Comparison of ENCODE assay signal across 16 cellular contexts in the genomic region with DNA sequence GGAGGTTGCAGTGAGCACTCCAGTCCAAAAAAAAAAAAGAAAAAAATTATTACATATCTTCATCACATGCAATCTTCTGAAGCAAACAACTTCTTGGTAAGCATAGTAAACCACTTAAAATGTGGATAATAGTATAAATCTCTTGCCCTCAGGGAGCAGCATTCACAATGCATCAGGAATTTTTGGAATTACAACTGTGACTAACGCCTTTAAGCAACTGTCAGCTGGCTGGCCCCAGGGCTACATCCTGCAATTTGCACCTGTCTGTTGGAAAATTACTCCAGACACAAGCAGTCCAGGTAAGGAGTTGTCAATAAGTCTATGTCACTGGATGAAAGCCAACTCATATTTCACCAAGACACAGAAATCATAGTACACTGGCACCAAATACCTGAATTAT. TPM values are rescaled to one million over a fixed set of nuclear protein-coding genes. Genes with fewer than 3 reads are reported as not detected.
A peak's percentile ranks its signal among the peaks of the same experiment; 100 is the strongest.
DNase-seq lines count a peak whose midpoint lies in the region; ATAC-seq, FAIRE-seq and TF ChIP-seq lines count a peak whose summit lies in the region.
"Had no signal": no experiment of that assay in that cellular context is flagged by ENCODE, and none has a peak within 500 bp of the region (broad histone marks: within the 10 kb centered on the region; RNA-seq: fewer than 3 reads in every experiment).

No MANE protein-coding gene starts in this region.

- POLR2A ChIA-PET in MCF 10A (lab: Yijun Ruan, JAX) (interaction anchor here (0.7 to 4.9 kb wide), 6 partner anchors 10 to 222 kb away, joined by 3 to 69 read pairs (median 4); a partner anchor contains a TSS), WTC11 (lab: Charles Lee) (interaction anchor here (1.3 to 6.5 kb wide), 7 partner anchors 10 to 66 kb away, joined by 4 to 81 read pairs (median 13); a partner anchor contains a TSS)

- no peak for TF ChIP-seq CTCF in MCF 10A (IDR thresholded peaks at IDR 0.05; ENCODE audit: unreplicated experiment)
- no peak for TF ChIP-seq CTCF in breast epithelium (IDR thresholded peaks at IDR 0.05)
- no peak for TF ChIP-seq CTCF in WTC11 (IDR thresholded peaks at IDR 0.05)
- TF ChIP-seq CTCF in keratinocyte (optimal IDR thresholded peaks at IDR 0.05 in 1 of 3, IDR thresholded peaks at IDR 0.05 in 1 of 3, conservative IDR thresholded peaks at IDR 0.05 in 1 of 3; ENCODE audit: extremely low read depth in 1 of 3, insufficient read depth in 2 of 3, low read length in 3 of 3), result no peak
- TF ChIP-seq CTCF in upper lobe of left lung (IDR thresholded peaks at IDR 0.05), result no peak
- no peak for TF ChIP-seq CTCF in lower leg skin (IDR thresholded peaks at IDR 0.05)

- no peaks in the 10 kb centered on the region for H4K20me1 ChIP-seq in keratinocyte (ENCODE audit: control insufficient read depth, extremely low read depth, insufficient read depth, low read length)

- no peaks in the 10 kb centered on the region for H3K36me3 ChIP-seq in breast epithelium
- H3K36me3 ChIP-seq in keratinocyte (ENCODE audit: control insufficient read depth in 2 of 2, extremely low read depth in 1 of 2, insufficient read depth in 2 of 2, low read length in 2 of 2), result no peaks in the 10 kb centered on the region
- H3K36me3 ChIP-seq in upper lobe of left lung, result no peaks in the 10 kb centered on the region
- H3K36me3 ChIP-seq: heart right ventricle, neutrophil, thoracic aorta had no signal

- CTCF ChIA-PET in MCF 10A (lab: Yijun Ruan, JAX), result interaction anchor here (1.0 to 8.2 kb wide), 4 partner anchors 14 to 81 kb away, joined by 3 to 186 read pairs (median 53); a partner anchor contains a TSS
- CTCF ChIA-PET in WTC11 (lab: Charles Lee), result interaction anchor here (1.3 to 7.8 kb wide), 13 partner anchors 7 to 250 kb away, joined by 3 to 280 read pairs (median 19); a partner anchor contains a TSS

- no peak for FAIRE-seq in keratinocyte (lab: Jason Lieb, UNC)
- FAIRE-seq: endothelial cell of umbilical vein had no signal

- no peaks in the 10 kb centered on the region for H3K9me1 ChIP-seq in keratinocyte (ENCODE audit: control insufficient read depth, extremely low read depth, insufficient read depth, low read length)

- TF ChIP-seq POLR2A in breast epithelium (IDR thresholded peaks at IDR 0.05), result no peak
- TF ChIP-seq POLR2A in upper lobe of left lung (IDR thresholded peaks at IDR 0.05), result no peak
- TF ChIP-seq POLR2A in lower leg skin (IDR thresholded peaks at IDR 0.05), result no peak
- TF ChIP-seq POLR2A in erythroblast (IDR thresholded peaks at IDR 0.05; ENCODE audit: low read length), result no peak

- WGBS in upper lobe of left lung, 2 donors, result 88 to 91% methylated on average over 1 of the region's 1 CpG
- 73 to 79% methylated on average over 1 of the region's 1 CpG for WGBS in lower leg skin, 2 donors

- H3K27me3 Mint-ChIP-seq in MCF 10A (ENCODE audit: insufficient read depth, unreplicated experiment) (no peaks in the 10 kb centered on the region), WTC11 (ENCODE audit: low read depth) (peaks cover 6% of the 10 kb centered on the region)

- H3K4me1 ChIP-seq in breast epithelium, result peaks cover 0 to 5% of the 10 kb centered on the region in 2 donors
- peaks cover 25% of the 10 kb centered on the region for H3K4me1 ChIP-seq in keratinocyte (ENCODE audit: control insufficient read depth, extremely low read depth, insufficient read depth, low read length)
- peaks cover 38 to 67% (median 53%) of the 10 kb centered on the region in 4 donors for H3K4me1 ChIP-seq in upper lobe of left lung

- H3K27ac Mint-ChIP-seq in MCF 10A (ENCODE audit: low read depth, unreplicated experiment), result no peak overlapping the region
- H3K27ac Mint-ChIP-seq in WTC11, result no peak overlapping the region
- H3K27ac Mint-ChIP-seq: activated naive CD4-positive, alpha-beta T cell treated with anti-CD3 and anti-CD28 coated beads, Interleukin-2, amount 10 ng/mL, durations not matched to agents 7 days and 5 days had no signal

- peak overlapping the region; percentile 35 for H3K4me2 ChIP-seq in keratinocyte (ENCODE audit: control insufficient read depth, extremely low read depth, insufficient read depth, low read depth, low read length)

- H3K79me2 ChIP-seq in keratinocyte (ENCODE audit: control insufficient read depth, insufficient read depth, low read length), result no peaks in the 10 kb centered on the region

- TF ChIP-seq EP300 in upper lobe of left lung (IDR thresholded peaks at IDR 0.05), result no peak

- no peak overlapping the region for H3K9ac ChIP-seq in keratinocyte (ENCODE audit: control insufficient read depth, extremely low read depth, insufficient read depth, low read length)

- intact Hi-C loops in MCF 10A (cut with micrococcal nuclease) (loop anchor here (5.0 to 10.0 kb wide), 3 partner anchors 47 to 237 kb away; a partner anchor contains a TSS), breast epithelium (cut with DNase I; ENCODE audit: low total_unique reads) (no loop called here), lower leg skin (cut with DNase I; ENCODE audit: low total_unique reads) (no loop called here)

- peak overlapping the region in 1 of 2 donors; percentile 39 for H3K27ac ChIP-seq in breast epithelium
- H3K27ac ChIP-seq in keratinocyte (ENCODE audit: control insufficient read depth, insufficient read depth, low read length), result no peak overlapping the region
- H3K27ac ChIP-seq in upper lobe of left lung, result peak overlapping the region in 3 of 4 donors; percentile 4 to 91 (median 85)

- ATAC-seq in WTC11 (no peak), upper lobe of left lung (ENCODE audit: low FRiP score in 2 of 2) (no peak)

- H3K4me1 Mint-ChIP-seq in MCF 10A (ENCODE audit: insufficient read depth, unreplicated experiment) (peaks cover 19% of the 10 kb centered on the region), WTC11 (peaks cover 52% of the 10 kb centered on the region)
- H3K4me1 Mint-ChIP-seq: central memory CD8-positive, alpha-beta T cell had no signal

- H3K27me3 ChIP-seq in breast epithelium, result no peaks in the 10 kb centered on the region
- no peaks in the 10 kb centered on the region for H3K27me3 ChIP-seq in keratinocyte (ENCODE audit: control insufficient read depth, extremely low read depth, insufficient read depth, low read length)
- no peaks in the 10 kb centered on the region for H3K27me3 ChIP-seq in upper lobe of left lung
- H3K27me3 ChIP-seq: heart right ventricle had no signal

- no peaks in the 10 kb centered on the region for H3K36me3 Mint-ChIP-seq in MCF 10A (ENCODE audit: insufficient read depth, unreplicated experiment)
- H3K36me3 Mint-ChIP-seq in WTC11, result no peaks in the 10 kb centered on the region
- H3K36me3 Mint-ChIP-seq: activated naive CD4-positive, alpha-beta T cell treated with anti-CD3 and anti-CD28 coated beads, Interleukin-2, amount 10 ng/mL, durations not matched to agents 7 days and 5 days had no signal

- H3K4me3 Mint-ChIP-seq in MCF 10A (ENCODE audit: unreplicated experiment) (no peak overlapping the region), WTC11 (peak overlapping the region; percentile 77; the same call in 1 of the 2 replicates)
- H3K4me3 Mint-ChIP-seq: activated naive CD4-positive, alpha-beta T cell treated with anti-CD3 and anti-CD28 coated beads, Interleukin-2, amount 10 ng/mL, durations not matched to agents 7 days and 5 days had no signal

- H3K4me3 ChIP-seq in breast epithelium (no peak overlapping the region), keratinocyte (ENCODE audit: control insufficient read depth in 2 of 3, extremely low read depth in 1 of 3, insufficient read depth in 2 of 3, low read depth in 1 of 3, low read length in 3 of 3) (no peak overlapping the region), upper lobe of left lung (no peak overlapping the region), lower leg skin (ENCODE audit: low read depth, poor library complexity, severe bottlenecking) (no peak overlapping the region)
- H3K4me3 ChIP-seq: heart right ventricle, thoracic aorta had no signal

- peak; percentile 49 for DNase-seq in MCF 10A (ENCODE audit: unreplicated experiment)
- DNase-seq in breast epithelium (ENCODE audit: low spot score in 2 of 2), result no peak
- no peak for DNase-seq in WTC11 (ENCODE audit: low spot score)
- DNase-seq in keratinocyte (ENCODE audit: low read depth, low spot score), result no peak
- no peak for DNase-seq in upper lobe of left lung
- DNase-seq in mesenteric fat pad (ENCODE audit: low spot score), result no peak
- DNase-seq in lower leg skin (ENCODE audit: low spot score in 2 of 2), result no peak
- DNase-seq in erythroblast (lab: John Stamatoyannopoulos, UW), result no peak
- DNase-seq: activated naive CD4-positive, alpha-beta T cell treated with anti-CD3 and anti-CD28 coated beads, Interleukin-2, amount 10 ng/mL, durations not matched to agents 7 days and 5 days; heart right ventricle; left ventricle myocardium superior; NCI-H1930 had no signal

- no peaks in the 10 kb centered on the region for H3K9me3 Mint-ChIP-seq in MCF 10A (ENCODE audit: unreplicated experiment)
- no peaks in the 10 kb centered on the region for H3K9me3 Mint-ChIP-seq in WTC11
- H3K9me3 Mint-ChIP-seq: activated naive CD4-positive, alpha-beta T cell treated with anti-CD3 and anti-CD28 coated beads, Interleukin-2, amount 10 ng/mL, durations not matched to agents 7 days and 5 days; central memory CD8-positive, alpha-beta T cell had no signal

- dilution Hi-C loops in keratinocyte (cut with MboI; ENCODE audit: extremely low pct_ligation_motif_present, low sequenced_read_pairs), result no loop called here

- H2AFZ ChIP-seq in keratinocyte (ENCODE audit: control insufficient read depth, low read length), result no peak overlapping the region

- BruUV-seq in MCF 10A (replicated peaks; lab: Mats Ljungman, UMichigan), result no TSS peak

- no peaks in the 10 kb centered on the region for H3K9me3 ChIP-seq in breast epithelium
- H3K9me3 ChIP-seq in keratinocyte (ENCODE audit: control insufficient read depth, low read depth, low read length), result no peaks in the 10 kb centered on the region
- no peaks in the 10 kb centered on the region for H3K9me3 ChIP-seq in upper lobe of left lung
- H3K9me3 ChIP-seq: heart right ventricle, neutrophil, thoracic aorta had no signal

RNA-seq across cellular contexts. Expression of a gene that starts 5.5 kb away (rescaled TPM):
- total RNA-seq in MCF 10A (2022), result 0.61 and 0.98 TPM in 2 replicates
- total RNA-seq in breast epithelium, result 10 to 100 TPM; 17.4 to 46.4 (median 27.2) TPM
- total RNA-seq in WTC11 (2021), result 3.0 to 4.3 TPM (median 4.2 TPM) in 3 replicates
- polyA plus RNA-seq in keratinocyte, result 0.20 to 0.65 TPM (median 0.33 TPM) in 3 replicates
- not detected for polyA plus RNA-seq in keratinocyte (2011; ENCODE audit: low read depth)
- 0.13 and 0.22 TPM in 2 replicates for polyA plus RNA-seq in keratinocyte (2011; cell fraction: cytosol; rRNA removed)
- polyA plus RNA-seq in keratinocyte (2011; cell fraction: nucleus; rRNA removed), result 0.73 and 0.95 TPM in 2 replicates
- polyA plus RNA-seq in keratinocyte (2012; ENCODE audit: low replicate concordance), result 0.30 and 0.34 TPM in 2 replicates
- 0.29 to 0.36 TPM in 2 of 3 replicates, not detected in the other for polyA minus RNA-seq in keratinocyte
- polyA minus RNA-seq in keratinocyte (2011; cell fraction: cytosol; rRNA and poly(A)+ RNA removed), result not detected
- polyA minus RNA-seq in keratinocyte (2011; cell fraction: nucleus; rRNA and poly(A)+ RNA removed), result 0.32 TPM in 1 of 2 replicates, not detected in the other
- 100 to 1,000 TPM in 2 of 6 donors, 10 to 100 TPM in 4; 55.0 to 120 (median 99.1) TPM for total RNA-seq in upper lobe of left lung
- 25.5 TPM for total RNA-seq in mesenteric fat pad
- 10 to 100 TPM in 1 of 4 donors, 1 to 10 TPM in 3; 1.1 to 12.8 (median 6.5) TPM for total RNA-seq in lower leg skin

RNA-seq across cellular contexts. Expression of a gene that starts 9.0 kb away (rescaled TPM):
- 172 and 186 TPM in 2 replicates for total RNA-seq in MCF 10A (2022)
- total RNA-seq in breast epithelium, result 10 to 100 TPM; 22.7 to 39.4 (median 34.7) TPM
- total RNA-seq in WTC11 (2021), result 170 to 200 TPM (median 200 TPM) in 3 replicates
- 56.0 to 104 TPM (median 82.0 TPM) in 3 replicates for polyA plus RNA-seq in keratinocyte
- polyA plus RNA-seq in keratinocyte (2011; ENCODE audit: low read depth), result 181 TPM
- 28.8 and 37.2 TPM in 2 replicates for polyA plus RNA-seq in keratinocyte (2011; cell fraction: cytosol; rRNA removed)
- polyA plus RNA-seq in keratinocyte (2011; cell fraction: nucleus; rRNA removed), result 24.4 and 31.9 TPM in 2 replicates
- 93.4 and 197 TPM in 2 replicates for polyA plus RNA-seq in keratinocyte (2012; ENCODE audit: low replicate concordance)
- polyA minus RNA-seq in keratinocyte, result 8.2 to 15.9 TPM (median 12.9 TPM) in 3 replicates
- 78.5 TPM for polyA minus RNA-seq in keratinocyte (2011; cell fraction: cytosol; rRNA and poly(A)+ RNA removed)
- polyA minus RNA-seq in keratinocyte (2011; cell fraction: nucleus; rRNA and poly(A)+ RNA removed), result 5.8 and 9.2 TPM in 2 replicates
- 10 to 100 TPM in 5 of 6 donors, 1 to 10 TPM in 1; 9.4 to 88.2 (median 34.1) TPM for total RNA-seq in upper lobe of left lung
- total RNA-seq in mesenteric fat pad, result 54.0 TPM
- 100 to 1,000 TPM in 1 of 4 donors, 10 to 100 TPM in 3; 24.8 to 230 (median 41.4) TPM for total RNA-seq in lower leg skin

RNA-seq across cellular contexts. Expression of a gene that starts 15.7 kb away (rescaled TPM):
- total RNA-seq in MCF 10A (2022) (71.5 and 78.6 TPM in 2 replicates), breast epithelium (100 to 1,000 TPM in 2 of 3 donors, 10 to 100 TPM in 1; 84.4 to 361 (median 136) TPM), WTC11 (2021) (81.6 to 94.4 TPM (median 83.9 TPM) in 3 replicates), upper lobe of left lung (100 to 1,000 TPM in 3 of 6 donors, 10 to 100 TPM in 3; 53.4 to 157 (median 104) TPM), mesenteric fat pad (273 TPM), lower leg skin (100 to 1,000 TPM; 135 to 190 (median 151) TPM)
- 185 to 355 TPM (median 246 TPM) in 3 replicates for polyA plus RNA-seq in keratinocyte
- polyA plus RNA-seq in keratinocyte (2011; ENCODE audit: low read depth), result 38.1 TPM
- 52.3 and 79.2 TPM in 2 replicates for polyA plus RNA-seq in keratinocyte (2011; cell fraction: cytosol; rRNA removed)
- polyA plus RNA-seq in keratinocyte (2011; cell fraction: nucleus; rRNA removed), result 794 and 868 TPM in 2 replicates
- 99.7 and 290 TPM in 2 replicates for polyA plus RNA-seq in keratinocyte (2012; ENCODE audit: low replicate concordance)
- polyA minus RNA-seq in keratinocyte, result 235 to 587 TPM (median 267 TPM) in 3 replicates
- 209 TPM for polyA minus RNA-seq in keratinocyte (2011; cell fraction: cytosol; rRNA and poly(A)+ RNA removed)
- polyA minus RNA-seq in keratinocyte (2011; cell fraction: nucleus; rRNA and poly(A)+ RNA removed), result 532 and 668 TPM in 2 replicates

RNA-seq across cellular contexts. Expression of a gene that starts 50.8 kb away (rescaled TPM):
- 71.0 and 83.1 TPM in 2 replicates for total RNA-seq in MCF 10A (2022)
- 10 to 100 TPM; 70.1 to 97.5 (median 82.3) TPM for total RNA-seq in breast epithelium
- 18.4 to 24.0 TPM (median 19.0 TPM) in 3 replicates for total RNA-seq in WTC11 (2021)
- 36.7 to 79.4 TPM (median 62.5 TPM) in 3 replicates for polyA plus RNA-seq in keratinocyte
- polyA plus RNA-seq in keratinocyte (2011; ENCODE audit: low read depth), result 43.9 TPM
- 44.1 and 73.2 TPM in 2 replicates for polyA plus RNA-seq in keratinocyte (2011; cell fraction: cytosol; rRNA removed)
- polyA plus RNA-seq in keratinocyte (2011; cell fraction: nucleus; rRNA removed), result 131 and 159 TPM in 2 replicates
- 95.0 and 106 TPM in 2 replicates for polyA plus RNA-seq in keratinocyte (2012; ENCODE audit: low replicate concordance)
- 110 to 463 TPM (median 142 TPM) in 3 replicates for polyA minus RNA-seq in keratinocyte
- polyA minus RNA-seq in keratinocyte (2011; cell fraction: cytosol; rRNA and poly(A)+ RNA removed), result 143 TPM
- polyA minus RNA-seq in keratinocyte (2011; cell fraction: nucleus; rRNA and poly(A)+ RNA removed), result 194 and 209 TPM in 2 replicates
- total RNA-seq in upper lobe of left lung, result 100 to 1,000 TPM in 5 of 6 donors, 10 to 100 TPM in 1; 90.2 to 169 (median 149) TPM
- 113 TPM for total RNA-seq in mesenteric fat pad
- 100 to 1,000 TPM; 148 to 209 (median 167) TPM for total RNA-seq in lower leg skin

RNA-seq across cellular contexts. Expression of a gene that starts 54.2 kb away (rescaled TPM):
- 100 and 103 TPM in 2 replicates for total RNA-seq in MCF 10A (2022)
- total RNA-seq in breast epithelium, result 100 to 1,000 TPM in 2 of 3 donors, 10 to 100 TPM in 1; 80.0 to 145 (median 101) TPM
- 133 to 138 TPM (median 135 TPM) in 3 replicates for total RNA-seq in WTC11 (2021)
- 129 to 150 TPM (median 130 TPM) in 3 replicates for polyA plus RNA-seq in keratinocyte
- 19.1 TPM for polyA plus RNA-seq in keratinocyte (2011; ENCODE audit: low read depth)
- polyA plus RNA-seq in keratinocyte (2011; cell fraction: cytosol; rRNA removed), result 112 and 139 TPM in 2 replicates
- polyA plus RNA-seq in keratinocyte (2011; cell fraction: nucleus; rRNA removed), result 270 and 272 TPM in 2 replicates
- 82.6 and 83.6 TPM in 2 replicates for polyA plus RNA-seq in keratinocyte (2012; ENCODE audit: low replicate concordance)
- 86.1 to 107 TPM (median 92.6 TPM) in 3 replicates for polyA minus RNA-seq in keratinocyte
- 62.3 TPM for polyA minus RNA-seq in keratinocyte (2011; cell fraction: cytosol; rRNA and poly(A)+ RNA removed)
- 47.4 and 71.7 TPM in 2 replicates for polyA minus RNA-seq in keratinocyte (2011; cell fraction: nucleus; rRNA and poly(A)+ RNA removed)
- 100 to 1,000 TPM in 1 of 6 donors, 10 to 100 TPM in 5; 54.9 to 137 (median 79.2) TPM for total RNA-seq in upper lobe of left lung
- total RNA-seq in mesenteric fat pad, result 77.7 TPM
- 10 to 100 TPM; 64.3 to 83.6 (median 74.1) TPM for total RNA-seq in lower leg skin
